In genomic region chr11:10642298-10642697, GRCh38 we compare ENCODE assay signal across 24 cellular contexts. TPM values are rescaled to one million over a fixed set of nuclear protein-coding genes. Genes with fewer than 3 reads are reported as not detected.
DNase-seq lines count a peak whose midpoint lies in the region; ATAC-seq, FAIRE-seq and TF ChIP-seq lines count a peak whose summit lies in the region.
"Had no signal": no experiment of that assay in that cellular context is flagged by ENCODE, and none has a peak within 500 bp of the region (broad histone marks: within the 10 kb centered on the region; RNA-seq: fewer than 3 reads in every experiment).

No MANE protein-coding gene starts in this region.

- H3K4me1 Mint-ChIP-seq in memory B cell: peaks cover 61% of the 10 kb centered on the region
- H3K4me1 Mint-ChIP-seq in activated CD4-positive, alpha-beta T cell treated with anti-CD3 and anti-CD28 coated beads for 36 hours: no peaks in the 10 kb centered on the region

- no peak for ATAC-seq in K562
- no peak for ATAC-seq in memory B cell (ENCODE audit: low read depth)
- no peak for ATAC-seq in activated CD4-positive, alpha-beta T cell treated with anti-CD3 and anti-CD28 coated beads for 36 hours
- ATAC-seq in GM18858 (IDR thresholded peaks at IDR 0.05; ENCODE audit: unreplicated experiment): no peak
- ATAC-seq: A549; activated CD8-positive, alpha-beta T cell treated with anti-CD3 and anti-CD28 coated beads for 36 hours had no signal

- no peak for TF ChIP-seq RAD21 in K562 (CRISPR knock-in tag; conservative IDR thresholded peaks at IDR 0.05 in 1 of 2, IDR thresholded peaks at IDR 0.05 in 1 of 2)

- DNase-seq in K562 (ENCODE audit: extremely low read depth in 1 of 4, low spot score in 3 of 4) (no peak), memory B cell (ENCODE audit: low spot score in 2 of 2) (no peak), substantia nigra (lab: John Stamatoyannopoulos, UW) (no peak), Ammon's horn (ENCODE audit: low spot score) (no peak)
- DNase-seq in activated CD4-positive, alpha-beta T cell treated with anti-CD3 and anti-CD28 coated beads for 36 hours: no peak
- no peak for DNase-seq in activated effector memory CD4-positive, alpha-beta T cell treated with anti-CD3 and anti-CD28 coated beads, Interleukin-2, amount 50 U/mL, for 16 hours
- DNase-seq: activated CD4-positive, CD25-positive, alpha-beta regulatory T cell; activated CD8-positive, alpha-beta T cell treated with anti-CD3 and anti-CD28 coated beads for 36 hours; activated naive CD4-positive, alpha-beta T cell treated with anti-CD3 and anti-CD28 coated beads, Interleukin-2, amount 10 ng/mL, durations not matched to agents 7 days and 5 days; activated T-cell treated with anti-CD3 and anti-CD28 coated beads, Interleukin-2, amount 50 U/mL, for 1 hour; C1 segment of cervical spinal cord; MM.1S; naive thymus-derived CD4-positive, alpha-beta T cell; NCI-H146; NCI-H2171 treated with DMSO at 0.1 percent for 48 hours; NCI-H526; pancreas; T1000 had no signal

- peak overlapping the region in 5 of 11 experiments; percentile 22 to 65 (median 55); a peak in 8 of 22 replicates for H3K9ac ChIP-seq in BLaER1 treated with 17β-estradiol and CSF1 and Interleukin-3, amounts not matched to agents 10 nM and 100 nM
- H3K9ac ChIP-seq in K562 (ENCODE audit: insufficient read depth in 1 of 2, low read depth in 2 of 2, low read length in 2 of 2): peak overlapping the region in 1 of 2 experiments; percentile 64; a peak in 1 of 4 replicates

- peaks cover 14 to 64% (median 39%) of the 10 kb centered on the region in 10 experiments for H3K4me1 ChIP-seq in BLaER1 treated with 17β-estradiol and CSF1 and Interleukin-3, amounts not matched to agents 10 nM and 100 nM
- peaks cover 4 to 25% of the 10 kb centered on the region in 2 experiments; a peak in 4 of 5 replicates for H3K4me1 ChIP-seq in K562 (replicated peaks in 1 of 2; ENCODE audit: control insufficient read depth in 2 of 2, insufficient read depth in 2 of 2, low read length in 2 of 2)
- H3K4me1 ChIP-seq: pancreas had no signal

- H3K27me3 ChIP-seq in BLaER1 treated with 17β-estradiol and CSF1 and Interleukin-3, amounts not matched to agents 10 nM and 100 nM: no peaks in the 10 kb centered on the region
- no peaks in the 10 kb centered on the region for H3K27me3 ChIP-seq in K562 (ENCODE audit: control insufficient read depth in 2 of 2, insufficient read depth in 2 of 2, low read length in 2 of 2)
- H3K27me3 ChIP-seq: pancreas had no signal

- 58% methylated on average over 3 of the region's 3 CpGs for WGBS in K562 (ENCODE audit: insufficient coverage, low coverage, missing lambda C conversion rate)

- no peak for TF ChIP-seq CTCF in K562 (IDR thresholded peaks at IDR 0.05 in 2 of 3, conservative IDR thresholded peaks at IDR 0.05 in 1 of 3; ENCODE audit: insufficient read depth in 2 of 3, low read depth in 1 of 3, low read length in 3 of 3)

- H2AFZ ChIP-seq in K562 (ENCODE audit: low read depth, low read length): peak overlapping the region; percentile 80; the same call in 1 of the 2 replicates

- peak overlapping the region; percentile 35 to 97 (median 85); a peak in 21 of 22 replicates for H3K4me2 ChIP-seq in BLaER1 treated with 17β-estradiol and CSF1 and Interleukin-3, amounts not matched to agents 10 nM and 100 nM
- no peak overlapping the region for H3K4me2 ChIP-seq in K562 (ENCODE audit: insufficient read depth, low read length)
- H3K4me2 ChIP-seq: A549 had no signal

- peak overlapping the region in 8 of 11 experiments; percentile 27 to 85 (median 66); a peak in 15 of 22 replicates for H3K27ac ChIP-seq in BLaER1 treated with 17β-estradiol and CSF1 and Interleukin-3, amounts not matched to agents 10 nM and 100 nM
- H3K27ac ChIP-seq in K562 (ENCODE audit: extremely low read depth, low read depth, low read length): peak overlapping the region; percentile 32; the same call in 1 of the 3 replicates
- H3K27ac ChIP-seq in substantia nigra (ENCODE audit: low read depth, low read length, poor library complexity, severe bottlenecking): peak overlapping the region; percentile 30
- H3K27ac ChIP-seq: A549, pancreas had no signal

- peaks cover 5% of the 10 kb centered on the region for H3K36me3 Mint-ChIP-seq in memory B cell
- no peaks in the 10 kb centered on the region for H3K36me3 Mint-ChIP-seq in activated CD4-positive, alpha-beta T cell treated with anti-CD3 and anti-CD28 coated beads for 36 hours (ENCODE audit: low read depth)
- H3K36me3 Mint-ChIP-seq: activated naive CD4-positive, alpha-beta T cell treated with anti-CD3 and anti-CD28 coated beads, Interleukin-2, amount 10 ng/mL, durations not matched to agents 7 days and 5 days; naive thymus-derived CD4-positive, alpha-beta T cell had no signal

- intact Hi-C loops in K562 (cut with micrococcal nuclease): no loop called here
- intact Hi-C loops in activated CD4-positive, alpha-beta T cell treated with anti-CD3 and anti-CD28 coated beads for 36 hours (cut with DNase I, micrococcal nuclease): no loop called here

- no peaks in the 10 kb centered on the region for H3K27me3 Mint-ChIP-seq in memory B cell
- no peaks in the 10 kb centered on the region for H3K27me3 Mint-ChIP-seq in activated CD4-positive, alpha-beta T cell treated with anti-CD3 and anti-CD28 coated beads for 36 hours
- H3K27me3 Mint-ChIP-seq: activated CD8-positive, alpha-beta T cell treated with anti-CD3 and anti-CD28 coated beads for 36 hours had no signal

- POLR2A ChIA-PET in K562 (lab: Yijun Ruan, JAX): interaction anchor here (1.2 kb wide), 1 partner anchor 11 kb away, joined by 5 read pairs; no protein-coding TSS in a partner anchor
- POLR2A ChIA-PET in activated CD4-positive, alpha-beta T cell treated with anti-CD3 and anti-CD28 coated beads for 36 hours (lab: Charles Lee): no interaction called here

- BruUV-seq in K562 (replicated peaks; lab: Mats Ljungman, UMichigan): no TSS peak

- no peak overlapping the region for H3K4me3 Mint-ChIP-seq in memory B cell
- H3K4me3 Mint-ChIP-seq in activated CD4-positive, alpha-beta T cell treated with anti-CD3 and anti-CD28 coated beads for 36 hours: no peak overlapping the region
- H3K4me3 Mint-ChIP-seq: activated CD8-positive, alpha-beta T cell treated with anti-CD3 and anti-CD28 coated beads for 36 hours; activated naive CD4-positive, alpha-beta T cell treated with anti-CD3 and anti-CD28 coated beads, Interleukin-2, amount 10 ng/mL, durations not matched to agents 7 days and 5 days; naive thymus-derived CD4-positive, alpha-beta T cell had no signal

- H3K9me3 Mint-ChIP-seq in memory B cell: peaks cover 2% of the 10 kb centered on the region
- H3K9me3 Mint-ChIP-seq in activated CD4-positive, alpha-beta T cell treated with anti-CD3 and anti-CD28 coated beads for 36 hours (ENCODE audit: low read depth): no peaks in the 10 kb centered on the region
- H3K9me3 Mint-ChIP-seq: activated CD8-positive, alpha-beta T cell treated with anti-CD3 and anti-CD28 coated beads for 36 hours; activated naive CD4-positive, alpha-beta T cell treated with anti-CD3 and anti-CD28 coated beads, Interleukin-2, amount 10 ng/mL, durations not matched to agents 7 days and 5 days; naive thymus-derived CD4-positive, alpha-beta T cell had no signal

- TF ChIP-seq POLR2A in K562 (conservative IDR thresholded peaks at IDR 0.05): no peak

- H3K9me3 ChIP-seq in BLaER1 treated with 17β-estradiol and CSF1 and Interleukin-3, amounts not matched to agents 10 nM and 100 nM (replicated peaks in 1 of 11): no peaks in the 10 kb centered on the region
- H3K9me3 ChIP-seq in K562 (replicated peaks; ENCODE audit: control insufficient read depth, insufficient read depth, low read depth, low read length): no peaks in the 10 kb centered on the region
- H3K9me3 ChIP-seq: A549, pancreas had no signal

- FAIRE-seq in K562 (lab: Jason Lieb, UNC): no peak
- FAIRE-seq: A549, D721Med, pancreas, urothelium cell line had no signal

- H3K4me3 ChIP-seq in BLaER1 treated with 17β-estradiol and CSF1 and Interleukin-3, amounts not matched to agents 10 nM and 100 nM: no peak overlapping the region; a peak in 1 of 20 replicates
- no peak overlapping the region for H3K4me3 ChIP-seq in K562
- H3K4me3 ChIP-seq: A549, lung, pancreas had no signal

- CTCF ChIA-PET in K562 (lab: Yijun Ruan, JAX; ENCODE audit: low intra/inter-chr PET ratio): no interaction called here
- CTCF ChIA-PET in activated CD4-positive, alpha-beta T cell treated with anti-CD3 and anti-CD28 coated beads for 36 hours (lab: Charles Lee): interaction anchor here (0.9 kb wide), 1 partner anchor 100 kb away, joined by 4 read pairs; no protein-coding TSS in a partner anchor

- H3K9me1 ChIP-seq in K562 (ENCODE audit: control insufficient read depth, insufficient read depth, low read length): no peaks in the 10 kb centered on the region

- in situ Hi-C loops in K562 (cut with MboI): no loop called here

- H3K36me3 ChIP-seq in BLaER1 treated with 17β-estradiol and CSF1 and Interleukin-3, amounts not matched to agents 10 nM and 100 nM: no peaks in the 10 kb centered on the region
- H3K36me3 ChIP-seq in K562 (ENCODE audit: control insufficient read depth, insufficient read depth, low read length): no peaks in the 10 kb centered on the region
- H3K36me3 ChIP-seq: pancreas had no signal

- H4K20me1 ChIP-seq in BLaER1 treated with 17β-estradiol and CSF1 and Interleukin-3, amounts not matched to agents 10 nM and 100 nM: no peaks in the 10 kb centered on the region
- H4K20me1 ChIP-seq in K562 (replicated peaks; ENCODE audit: control insufficient read depth, insufficient read depth, low read length): no peaks in the 10 kb centered on the region

- H3K79me2 ChIP-seq in K562 (ENCODE audit: control insufficient read depth, insufficient read depth, low read length): no peaks in the 10 kb centered on the region

- H3K27ac Mint-ChIP-seq in memory B cell: peak overlapping the region; percentile 70
- H3K27ac Mint-ChIP-seq in activated CD4-positive, alpha-beta T cell treated with anti-CD3 and anti-CD28 coated beads for 36 hours: no peak overlapping the region
- H3K27ac Mint-ChIP-seq: activated CD8-positive, alpha-beta T cell treated with anti-CD3 and anti-CD28 coated beads for 36 hours; activated naive CD4-positive, alpha-beta T cell treated with anti-CD3 and anti-CD28 coated beads, Interleukin-2, amount 10 ng/mL, durations not matched to agents 7 days and 5 days; naive thymus-derived CD4-positive, alpha-beta T cell had no signal

- no peak for TF ChIP-seq EP300 in K562 (IDR thresholded peaks at IDR 0.05; ENCODE audit: low read length)

RNA-seq across cellular contexts. Expression of gene IRAG1, which starts 51.3 kb away (rescaled TPM):
- 0.07 and 0.23 TPM in 2 replicates for total RNA-seq in K562 (2011; cell fraction: chromatin; rRNA removed; ENCODE audit: low replicate concordance)
- 0.17 and 0.26 TPM in 2 replicates for total RNA-seq in K562 (2011; cell fraction: nucleolus; rRNA removed)
- 0.15 TPM in 2 replicates for total RNA-seq in K562 (2011; cell fraction: nucleoplasm; rRNA removed)
- 0.04 TPM in 1 of 2 replicates, not detected in the other for total RNA-seq in K562 (2014; rRNA removed)
- total RNA-seq in K562 (2014; rRNA removed; fragmentation: Illumina TruSeq; extraction: Trizol): 0.07 and 0.22 TPM in 2 replicates
- 0.08 and 0.11 TPM in 2 replicates for total RNA-seq in K562 (2015; rRNA removed; fragmentation: Illumina TruSeq; extraction: Trizol)
- 0.22 and 0.27 TPM in 2 replicates for total RNA-seq in K562 (2021)
- polyA plus RNA-seq in K562 (2011; rRNA removed): 0.11 and 0.14 TPM in 2 replicates
- 0.10 and 0.16 TPM in 2 replicates for polyA plus RNA-seq in K562 (2011; cell fraction: cytosol; rRNA removed)
- polyA plus RNA-seq in K562 (2011; cell fraction: nucleus; rRNA removed): 0.10 TPM in 2 replicates
- 0.08 and 0.15 TPM in 2 replicates for polyA plus RNA-seq in K562 (2012)
- polyA plus RNA-seq in K562 (2014; fragmentation: Illumina TruSeq; extraction: Trizol): 0.07 and 0.10 TPM in 2 replicates
- under 1 TPM; 0.01 TPM for polyA plus RNA-seq in K562 (2014; fragmentation: Nextera tagmentation; extraction: Ambion mirVana)
- polyA plus RNA-seq in K562 (2014; rRNA removed): 0.01 TPM in 1 of 2 replicates, not detected in the other
- polyA minus RNA-seq in K562 (2011; rRNA and poly(A)+ RNA removed): 0.07 and 0.45 TPM in 2 replicates
- polyA minus RNA-seq in K562 (2011; cell fraction: cytosol; rRNA and poly(A)+ RNA removed): not detected in 2 replicates
- polyA minus RNA-seq in K562 (2011; cell fraction: nucleus; rRNA and poly(A)+ RNA removed): under 0.01 and 0.11 TPM in 2 replicates
- total RNA-seq in activated CD4-positive, alpha-beta T cell treated with anti-CD3 and anti-CD28 coated beads for 36 hours: not detected
- total RNA-seq: activated CD8-positive, alpha-beta T cell treated with anti-CD3 and anti-CD28 coated beads for 36 hours had no signal
- polyA plus RNA-seq: naive thymus-derived CD4-positive, alpha-beta T cell had no signal
